ENCODE assay signal across 8 cellular contexts in the genomic region with DNA sequence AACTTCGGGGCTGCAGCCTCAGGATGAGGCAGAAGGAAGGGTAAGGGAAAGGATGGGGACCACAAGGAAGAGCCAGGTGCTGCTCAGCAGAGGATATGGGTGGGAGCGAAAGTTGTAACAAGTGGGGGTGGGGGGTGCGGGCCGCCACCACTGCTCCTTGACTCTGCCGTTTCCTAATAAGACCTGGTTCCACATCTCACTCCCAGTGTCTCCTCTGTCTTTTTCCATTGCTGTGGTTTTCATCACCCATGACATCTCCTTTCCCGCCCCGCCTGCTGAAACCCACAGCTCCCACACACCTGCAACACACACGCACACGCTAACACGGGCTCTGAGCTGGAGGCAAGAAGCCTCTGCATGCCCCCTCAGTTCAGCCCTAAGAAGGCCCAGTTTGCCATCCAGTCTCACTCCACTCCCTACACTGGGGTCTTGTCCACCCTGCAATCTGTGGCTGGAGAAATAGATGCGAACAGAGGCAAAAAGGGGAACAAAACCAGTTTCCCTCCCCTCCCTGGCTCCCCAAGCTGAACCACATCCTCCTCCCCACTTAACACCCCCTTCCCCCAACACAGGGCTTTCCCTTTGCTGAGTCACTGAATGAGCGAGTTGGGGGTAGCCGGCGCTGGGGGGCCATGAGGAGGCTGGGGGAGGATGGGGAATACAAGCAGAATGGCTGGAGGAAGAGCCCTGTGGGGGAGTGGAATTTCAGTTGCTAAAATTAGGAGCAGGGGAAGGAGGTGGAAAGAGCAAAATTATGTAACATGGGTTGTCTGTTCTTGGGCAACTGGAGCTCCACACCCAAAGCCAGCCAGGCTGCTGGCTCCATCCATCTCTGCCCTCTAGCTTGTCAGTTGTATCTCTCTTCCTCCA. TPM values are rescaled to one million over a fixed set of nuclear protein-coding genes. Genes with fewer than 3 reads are reported as not detected.
DNase-seq lines count a peak whose midpoint lies in the region; ATAC-seq and TF ChIP-seq lines count a peak whose summit lies in the region.

No MANE protein-coding gene starts in this region.

- no peak for TF ChIP-seq CTCF in natural killer cell (IDR thresholded peaks at IDR 0.05)

- H3K4me3 Mint-ChIP-seq in natural killer cell: peak overlapping the region; percentile 82

- H3K9me3 Mint-ChIP-seq in natural killer cell: no peaks in the 10 kb centered on the region

- ATAC-seq in natural killer cell: peak; percentile 68 to 80 (median 70)
- no peak for ATAC-seq in HG03108 (IDR thresholded peaks at IDR 0.05; ENCODE audit: unreplicated experiment)
- ATAC-seq in HG02763 (IDR thresholded peaks at IDR 0.05; ENCODE audit: unreplicated experiment): no peak

- H3K27me3 Mint-ChIP-seq in natural killer cell (ENCODE audit: low read depth in 2 of 2): no peaks in the 10 kb centered on the region

- peak; percentile 10 for DNase-seq in HCEC 1CT
- peak; percentile 89 for DNase-seq in UCSD-AML1 (lab: John Stamatoyannopoulos, UW; ENCODE audit: unreplicated experiment)
- peak; percentile 56 for DNase-seq in dermis blood vessel endothelial cell
- peak; percentile 71 for DNase-seq in natural killer cell
- DNase-seq in islet precursor cell: no peak
- DNase-seq in NCI-H1436 treated with DMSO at 0.1 percent for 48 hours (lab: John Stamatoyannopoulos, UW): no peak

- no peaks in the 10 kb centered on the region for H3K36me3 Mint-ChIP-seq in natural killer cell

- intact Hi-C loops in natural killer cell (cut with micrococcal nuclease): loop anchor here (2.0 to 5.0 kb wide), 2 partner anchors 14 to 103 kb away; a partner anchor contains a TSS

- peak overlapping the region; percentile 98 for H3K27ac Mint-ChIP-seq in natural killer cell

- peaks cover 47 to 61% of the 10 kb centered on the region in 2 donors for H3K4me1 Mint-ChIP-seq in natural killer cell

RNA-seq across cellular contexts. Expression of a gene that starts 11.5 kb away (rescaled TPM):
- 21.0 and 30.8 TPM in 2 replicates for total RNA-seq in dermis blood vessel endothelial cell
- 10 to 100 TPM in 2 of 3 donors, 1 to 10 TPM in 1; 8.1 to 10.9 (median 10.7) TPM for total RNA-seq in natural killer cell

RNA-seq across cellular contexts. Expression of a gene that starts 12.5 kb away (rescaled TPM):
- total RNA-seq in dermis blood vessel endothelial cell (0.19 and 0.51 TPM in 2 replicates), natural killer cell (1 to 10 TPM; 1.0 to 2.5 (median 2.1) TPM)

RNA-seq across cellular contexts. Expression of a gene that starts 13.2 kb away (rescaled TPM):
- total RNA-seq in dermis blood vessel endothelial cell (not detected in 2 replicates), natural killer cell (10 to 100 TPM in 1 of 3 donors, 1 to 10 TPM in 2; 7.6 to 13.1 (median 8.7) TPM)

RNA-seq across cellular contexts. Expression of a gene that starts 16.5 kb away (rescaled TPM):
- total RNA-seq in dermis blood vessel endothelial cell: 0.17 TPM in 1 of 2 replicates, not detected in the other
- total RNA-seq in natural killer cell: 10 to 100 TPM; 24.2 to 60.8 (median 46.9) TPM

RNA-seq across cellular contexts. Expression of a gene that starts 17.1 kb away (rescaled TPM):
- 308 and 381 TPM in 2 replicates for total RNA-seq in dermis blood vessel endothelial cell
- total RNA-seq in natural killer cell: 100 to 1,000 TPM; 506 to 571 (median 534) TPM

Comparison
In these comparisons a context has a peak if more than half of its experiments do, and no peak if none do; other contexts are left out.
1. DNase-seq: peak in HCEC 1CT (single experiment), UCSD-AML1 (single experiment), dermis blood vessel endothelial cell (single experiment) and natural killer cell (single experiment); none in islet precursor cell (single experiment) and NCI-H1436 treated with DMSO at 0.1 percent for 48 hours (single experiment).
2. ATAC-seq: peak in natural killer cell (3 of 3); none in HG03108 (single experiment) and HG02763 (single experiment).